19 cellular contexts compared by ENCODE assay signal in genomic region chr2:169613876-169614275, GRCh38.
"Had no signal": no experiment of that assay in that cellular context is flagged by ENCODE, and none has a peak within 500 bp of the region (broad histone marks: within the 10 kb centered on the region; RNA-seq: fewer than 3 reads in every experiment).

No MANE protein-coding gene starts in this region.

- FAIRE-seq: urothelium cell line had no signal

- DNase-seq: nephron progenitor cell; nucleus accumbens; posterior cingulate gyrus; psoas muscle; right cardiac atrium; right lobe of liver; sigmoid colon; small intestine; stimulated activated CD4-positive, alpha-beta T cell treated with anti-CD3 and anti-CD28 coated beads, Interleukin-15, amount 100 ng/mL, for 24 hours; stimulated activated CD4-positive, alpha-beta T cell treated with anti-CD3 and anti-CD28 coated beads, Interleukin-2, amount 100 ng/mL, for 24 hours; stimulated activated CD4-positive, alpha-beta T cell treated with anti-CD3 and anti-CD28 coated beads, Interleukin-2, amount 100 ng/mL, for 48 hours; stimulated activated CD4-positive, alpha-beta T cell treated with anti-CD3 and anti-CD28 coated beads, Interleukin-4, amount 100 ng/mL, for 24 hours; stimulated activated naive B cell treated with anti-CD40 and anti-IgM and Interleukin-4, amounts not matched to agents 10 μg/mL and 1 μg/mL and 100 μg/mL, for 72 hours; stimulated activated naive CD4-positive, alpha-beta T cell treated with Interleukin-2 at 50 U/mL for 16 hours; stomach; thyroid gland; trophoblast cell; upper lobe of left lung had no signal
